In genomic region chr15:68367992-68368391, GRCh38 we compare ENCODE assay signal across 20 cellular contexts.
"Had no signal": no experiment of that assay in that cellular context is flagged by ENCODE, and none has a peak within 500 bp of the region (broad histone marks: within the 10 kb centered on the region; RNA-seq: fewer than 3 reads in every experiment).

No MANE protein-coding gene starts in this region.

- H3K9me3 ChIP-seq: breast epithelium, esophagus squamous epithelium, SK-N-SH, suprapubic skin, upper lobe of right lung had no signal

- H3K4me3 ChIP-seq: breast epithelium, esophagus squamous epithelium, neural progenitor cell, suprapubic skin, upper lobe of right lung had no signal

- H3K4me1 ChIP-seq: parathyroid adenoma had no signal

- H3K79me2 ChIP-seq: parathyroid adenoma had no signal

- H3K36me3 ChIP-seq: breast epithelium, esophagus squamous epithelium, neural progenitor cell, suprapubic skin, upper lobe of right lung had no signal

- H3K27ac ChIP-seq: neural progenitor cell, parathyroid adenoma, suprapubic skin, upper lobe of right lung had no signal

- DNase-seq: activated B cell treated with CpG ODN at 0.5 μM for 24 hours; activated CD4-positive, alpha-beta T cell treated with anti-CD3 and anti-CD28 coated beads for 48 hours; activated CD8-positive, alpha-beta T cell treated with anti-CD3 and anti-CD28 coated beads for 36 hours; activated naive CD4-positive, alpha-beta T cell treated with anti-CD3 and anti-CD28 coated beads for 36 hours; activated naive CD8-positive, alpha-beta T cell treated with anti-CD3 and anti-CD28 coated beads, Interleukin-2, amount 50 U/mL, for 24 hours; activated T-cell treated with anti-CD3 and anti-CD28 coated beads, Interleukin-2, amount 50 U/mL, for 24 hours; anterior cingulate cortex; cerebellar nuclear complex; effector memory CD4-positive, alpha-beta T cell; esophagus squamous epithelium; hippocampal formation; mammary epithelial cell; retina; SHP77 treated with DMSO at 0.1 percent for 48 hours; SK-N-SH; upper lobe of right lung had no signal

- H3K27me3 ChIP-seq: breast epithelium, neural progenitor cell, suprapubic skin, upper lobe of right lung had no signal

- ATAC-seq: activated CD8-positive, alpha-beta T cell treated with anti-CD3 and anti-CD28 coated beads for 36 hours; activated naive CD8-positive, alpha-beta T cell treated with anti-CD3 and anti-CD28 coated beads, Interleukin-2, amount 50 U/mL, for 24 hours; upper lobe of right lung had no signal

- H3K4me2 ChIP-seq: neural progenitor cell, SK-N-SH had no signal

- H2AFZ ChIP-seq: neural progenitor cell, parathyroid adenoma had no signal
